Comparison of ENCODE assay signal across 8 cellular contexts in the genomic region with DNA sequence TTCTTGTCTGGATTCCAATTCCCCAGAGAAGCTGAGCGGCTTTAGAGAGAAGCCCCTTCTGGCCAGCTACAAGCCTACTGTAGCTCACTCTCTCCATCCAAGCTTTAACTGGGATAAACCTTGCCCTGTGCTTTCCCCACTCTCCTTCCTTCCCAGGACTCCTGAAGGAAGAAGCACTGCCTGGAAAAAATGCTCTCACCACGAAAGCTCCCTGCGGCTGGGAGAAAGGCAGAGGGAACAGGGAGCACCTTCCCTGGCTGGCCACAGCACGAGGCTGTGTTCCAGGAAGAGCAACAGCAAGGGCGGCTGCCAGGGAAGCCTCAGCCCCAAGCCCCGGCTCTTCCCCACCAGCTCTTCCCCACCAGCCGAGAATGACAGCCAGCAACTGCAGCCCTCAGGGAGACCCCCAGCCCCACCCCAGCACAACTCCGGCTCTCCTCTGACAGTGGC. TPM values are rescaled to one million over a fixed set of nuclear protein-coding genes. Genes with fewer than 3 reads are reported as not detected.
DNase-seq lines count a peak whose midpoint lies in the region; ATAC-seq and TF ChIP-seq lines count a peak whose summit lies in the region.

No MANE protein-coding gene starts in this region.

- peaks cover 35 to 88% (median 76%) of the 10 kb centered on the region in 4 donors for H3K4me1 Mint-ChIP-seq in CD4-positive, CD25-positive, alpha-beta regulatory T cell
- H3K4me1 Mint-ChIP-seq in endodermal cell: peaks cover 51% of the 10 kb centered on the region
- peaks cover 78 to 88% (median 86%) of the 10 kb centered on the region in 7 donors for H3K4me1 Mint-ChIP-seq in naive thymus-derived CD4-positive, alpha-beta T cell

- no peak for ATAC-seq in CD4-positive, CD25-positive, alpha-beta regulatory T cell (ENCODE audit: low read depth in 2 of 2)
- ATAC-seq in naive thymus-derived CD4-positive, alpha-beta T cell: no peak

- H3K79me2 ChIP-seq in OCI-LY7 (ENCODE audit: insufficient read depth, low read depth, low read length): peaks cover 98% of the 10 kb centered on the region

- peak overlapping the region; percentile 94 to 98 (median 97) for H3K27ac Mint-ChIP-seq in CD4-positive, CD25-positive, alpha-beta regulatory T cell
- peak overlapping the region; percentile 39 for H3K27ac Mint-ChIP-seq in endodermal cell
- H3K27ac Mint-ChIP-seq in naive thymus-derived CD4-positive, alpha-beta T cell: peak overlapping the region; percentile 84 to 99 (median 99)

- peak overlapping the region; percentile 99 for H3K4me2 ChIP-seq in OCI-LY7 (ENCODE audit: low read length)

- no peaks in the 10 kb centered on the region for H3K36me3 Mint-ChIP-seq in CD4-positive, CD25-positive, alpha-beta regulatory T cell
- H3K36me3 Mint-ChIP-seq in endodermal cell (ENCODE audit: low read depth): no peaks in the 10 kb centered on the region
- peaks cover 0 to 32% (median 0%) of the 10 kb centered on the region in 5 donors for H3K36me3 Mint-ChIP-seq in naive thymus-derived CD4-positive, alpha-beta T cell

- no peak overlapping the region for H3K9ac ChIP-seq in endodermal cell (ENCODE audit: extremely low read depth, low read length, poor library complexity, severe bottlenecking)

- peaks cover 92% of the 10 kb centered on the region for H3K4me1 ChIP-seq in CD4-positive, CD25-positive, alpha-beta regulatory T cell (ENCODE audit: control insufficient read depth, insufficient read depth, low read length, poor library complexity, severe bottlenecking)
- peaks cover 81% of the 10 kb centered on the region for H3K4me1 ChIP-seq in OCI-LY7 (ENCODE audit: insufficient read depth, low read length, poor library complexity, severe bottlenecking)
- peaks cover 14% of the 10 kb centered on the region for H3K4me1 ChIP-seq in endodermal cell (ENCODE audit: control insufficient read depth, insufficient read depth, low read length)
- H3K4me1 ChIP-seq in naive thymus-derived CD4-positive, alpha-beta T cell (ENCODE audit: control insufficient read depth in 2 of 2, insufficient read depth in 2 of 2, low read length in 2 of 2): peaks cover 80 to 82% of the 10 kb centered on the region in 2 donors

- peak overlapping the region; percentile 90 for H3K27ac ChIP-seq in CD4-positive, CD25-positive, alpha-beta regulatory T cell (ENCODE audit: insufficient read depth, low read length, poor library complexity, severe bottlenecking)
- peak overlapping the region; percentile 88 for H3K27ac ChIP-seq in OCI-LY7 (ENCODE audit: low read depth, low read length, poor library complexity, severe bottlenecking)
- no peak overlapping the region for H3K27ac ChIP-seq in endodermal cell (ENCODE audit: low read depth, low read length)
- peak overlapping the region; percentile 86 for H3K27ac ChIP-seq in naive thymus-derived CD4-positive, alpha-beta T cell (ENCODE audit: low read depth, low read length)

- 85 to 89% methylated on average over 4 to 8 of the region's 8 CpGs for WGBS in endodermal cell (ENCODE audit: insufficient coverage in 1 of 2, insufficient read length in 1 of 2), 2 experiments

- H3K9me3 ChIP-seq in CD4-positive, CD25-positive, alpha-beta regulatory T cell (ENCODE audit: control insufficient read depth in 2 of 2, low read length in 2 of 2): no peaks in the 10 kb centered on the region
- no peaks in the 10 kb centered on the region for H3K9me3 ChIP-seq in OCI-LY7 (ENCODE audit: low read length)
- no peaks in the 10 kb centered on the region for H3K9me3 ChIP-seq in endodermal cell (ENCODE audit: control insufficient read depth, low read length)
- no peaks in the 10 kb centered on the region for H3K9me3 ChIP-seq in naive thymus-derived CD4-positive, alpha-beta T cell (ENCODE audit: control insufficient read depth in 2 of 3, low read length in 3 of 3)

- TF ChIP-seq CTCF in OCI-LY7 (conservative IDR thresholded peaks at IDR 0.05; ENCODE audit: low read length) (no peak), endodermal cell (conservative IDR thresholded peaks at IDR 0.05) (no peak)

- H3K27me3 ChIP-seq in CD4-positive, CD25-positive, alpha-beta regulatory T cell (ENCODE audit: control insufficient read depth, insufficient read depth, low read length): no peaks in the 10 kb centered on the region
- H3K27me3 ChIP-seq in endodermal cell (ENCODE audit: control insufficient read depth, insufficient read depth, low read length, poor library complexity, severe bottlenecking): no peaks in the 10 kb centered on the region
- no peaks in the 10 kb centered on the region for H3K27me3 ChIP-seq in naive thymus-derived CD4-positive, alpha-beta T cell (ENCODE audit: control insufficient read depth in 2 of 2, insufficient read depth in 2 of 2, low read length in 2 of 2)

- H4K20me1 ChIP-seq in OCI-LY7 (ENCODE audit: insufficient read depth, low read length): peaks cover 70% of the 10 kb centered on the region

- no peaks in the 10 kb centered on the region for H3K27me3 Mint-ChIP-seq in CD4-positive, CD25-positive, alpha-beta regulatory T cell
- peaks cover 1% of the 10 kb centered on the region for H3K27me3 Mint-ChIP-seq in endodermal cell (ENCODE audit: insufficient read depth)
- H3K27me3 Mint-ChIP-seq in naive thymus-derived CD4-positive, alpha-beta T cell: no peaks in the 10 kb centered on the region

- POLR2A ChIA-PET in OCI-LY7 (lab: Charles Lee): interaction anchor here (0.6 to 7.5 kb wide), 11 partner anchors 9 to 593 kb away, joined by 3 to 53 read pairs (median 4); partner anchors contain the start of gene VRTN
- POLR2A ChIA-PET in naive thymus-derived CD4-positive, alpha-beta T cell (lab: Charles Lee): interaction anchor here (0.6 to 13.4 kb wide), 11 partner anchors 9 to 46 kb away, joined by 3 to 267 read pairs (median 5); no protein-coding TSS in a partner anchor

- no peaks in the 10 kb centered on the region for H3K36me3 ChIP-seq in CD4-positive, CD25-positive, alpha-beta regulatory T cell (ENCODE audit: control insufficient read depth, insufficient read depth, low read length)
- H3K36me3 ChIP-seq in OCI-LY7 (ENCODE audit: insufficient read depth, low read length) (peaks cover 61% of the 10 kb centered on the region), endodermal cell (ENCODE audit: control insufficient read depth, insufficient read depth, low read length) (no peaks in the 10 kb centered on the region)
- H3K36me3 ChIP-seq in naive thymus-derived CD4-positive, alpha-beta T cell (ENCODE audit: control insufficient read depth in 2 of 3, insufficient read depth in 3 of 3, low read length in 3 of 3): no peaks in the 10 kb centered on the region

- no peaks in the 10 kb centered on the region for H3K9me2 ChIP-seq in OCI-LY7 (ENCODE audit: insufficient read depth, low read length)

- no peaks in the 10 kb centered on the region for H3K9me3 Mint-ChIP-seq in CD4-positive, CD25-positive, alpha-beta regulatory T cell
- H3K9me3 Mint-ChIP-seq in endodermal cell: no peaks in the 10 kb centered on the region
- H3K9me3 Mint-ChIP-seq in naive thymus-derived CD4-positive, alpha-beta T cell: peaks cover 0 to 2% (median 0%) of the 10 kb centered on the region in 11 donors

- no peak overlapping the region for H2AFZ ChIP-seq in OCI-LY7 (ENCODE audit: low read length)

- BruUV-seq in OCI-LY7 (replicated peaks; lab: Mats Ljungman, UMichigan): TSS peak; percentile 11

- H3K4me3 Mint-ChIP-seq in CD4-positive, CD25-positive, alpha-beta regulatory T cell: peak overlapping the region; percentile 84 to 99 (median 91)
- no peak overlapping the region for H3K4me3 Mint-ChIP-seq in endodermal cell
- H3K4me3 Mint-ChIP-seq in naive thymus-derived CD4-positive, alpha-beta T cell: peak overlapping the region; percentile 83 to 97 (median 90)

- no peak for DNase-seq in CD4-positive, CD25-positive, alpha-beta regulatory T cell
- DNase-seq in OCI-LY7 (ENCODE audit: low spot score): no peak
- DNase-seq in endodermal cell: peak; percentile 55
- no peak for DNase-seq in naive thymus-derived CD4-positive, alpha-beta T cell
- no peak for DNase-seq in MV-4-11 (lab: John Stamatoyannopoulos, UW)
- DNase-seq in NCI-H446 (lab: John Stamatoyannopoulos, UW): no peak
- no peak for DNase-seq in NAMALWA (ENCODE audit: low spot score)
- DNase-seq in activated CD8-positive, alpha-beta memory T cell treated with anti-CD3 and anti-CD28 coated beads for 24 hours: no peak

- peak overlapping the region; percentile 77 for H3K4me3 ChIP-seq in CD4-positive, CD25-positive, alpha-beta regulatory T cell (ENCODE audit: low read depth, low read length)
- H3K4me3 ChIP-seq in OCI-LY7 (ENCODE audit: low read depth, low read length, poor library complexity, severe bottlenecking): peak overlapping the region; percentile 78
- no peak overlapping the region for H3K4me3 ChIP-seq in endodermal cell (ENCODE audit: low read length)
- peak overlapping the region; percentile 59 for H3K4me3 ChIP-seq in naive thymus-derived CD4-positive, alpha-beta T cell (ENCODE audit: low read length)

- intact Hi-C loops in OCI-LY7 (cut with micrococcal nuclease; ENCODE audit: unreplicated experiment): loop anchor here (1.0 kb wide), 1 partner anchor 12 kb away; no protein-coding TSS in a partner anchor
- intact Hi-C loops in naive thymus-derived CD4-positive, alpha-beta T cell (cut with micrococcal nuclease): loop anchor here (1.0 to 10.0 kb wide), 5 partner anchors 12 to 330 kb away; partner anchors contain the start of genes ALDH6A1 (in 1 of the 2) and LIN52 (in 1 of the 2)

- CTCF ChIA-PET in OCI-LY7 (lab: Charles Lee; ENCODE audit: unreplicated experiment): interaction anchor here (0.9 to 1.6 kb wide), 6 partner anchors 12 to 29 kb away, joined by 3 to 6 read pairs (median 4); no protein-coding TSS in a partner anchor
- CTCF ChIA-PET in naive thymus-derived CD4-positive, alpha-beta T cell (lab: Charles Lee): interaction anchor here (0.7 to 3.6 kb wide), 10 partner anchors 9 to 34 kb away, joined by 3 to 29 read pairs (median 4); no protein-coding TSS in a partner anchor

RNA-seq across cellular contexts. Expression of gene PNMA1, which starts 40.8 kb away (rescaled TPM):
- total RNA-seq in CD4-positive, CD25-positive, alpha-beta regulatory T cell: 42.6 TPM
- 10 to 100 TPM; 45.2 to 54.1 (median 51.9) TPM for polyA plus RNA-seq in CD4-positive, CD25-positive, alpha-beta regulatory T cell
- total RNA-seq in OCI-LY7 (2014; rRNA removed; shearing (Covaris generic)): 5.8 and 6.0 TPM in 2 replicates
- total RNA-seq in OCI-LY7 (2022) (14.5 and 14.6 TPM in 2 replicates), endodermal cell (10 to 100 TPM; 66.9 to 70.4 TPM)
- 114 TPM for polyA plus RNA-seq in endodermal cell (2013, experiment 1 of 2)
- 103 TPM for polyA plus RNA-seq in endodermal cell (2013, experiment 2 of 2)
- total RNA-seq in naive thymus-derived CD4-positive, alpha-beta T cell: 10 to 100 TPM; 21.6 to 40.4 (median 37.1) TPM
- polyA plus RNA-seq in naive thymus-derived CD4-positive, alpha-beta T cell: 10 to 100 TPM; 43.5 to 44.0 TPM

Comparison
In these comparisons a context has a peak if more than half of its experiments do, and no peak if none do; other contexts are left out.
1. H3K27ac Mint-ChIP-seq: peak in every context shown above with its lines; median percentile 99 in naive thymus-derived CD4-positive, alpha-beta T cell; 97 in CD4-positive, CD25-positive, alpha-beta regulatory T cell; 39 in endodermal cell.